In the genomic region with DNA sequence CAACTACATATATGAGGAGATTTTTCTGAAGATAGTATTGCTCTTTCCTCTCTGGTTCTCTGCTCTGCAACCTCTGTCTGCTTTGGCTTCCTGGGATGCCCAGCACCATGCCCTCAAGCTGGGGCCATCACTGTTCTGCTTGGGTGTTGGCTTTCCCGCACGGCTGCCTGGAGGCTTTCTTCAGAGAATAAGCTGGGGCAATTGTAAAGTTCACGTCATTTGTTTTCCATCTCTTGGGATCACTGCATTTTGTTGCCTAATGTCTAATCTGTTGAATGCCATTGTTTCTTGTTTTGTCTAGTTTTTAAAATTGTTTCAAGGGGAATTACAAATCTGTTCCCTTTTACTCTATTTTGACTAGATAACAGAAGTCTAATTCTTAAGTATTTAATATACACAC, we compare ENCODE assay signal across 1 cellular context.
TF ChIP-seq lines count a peak whose summit lies in the region.

No MANE protein-coding gene starts in this region.

TF ChIP-seq in GM23338, 12 proteins besides CTCF, POLR2A, EP300 and RAD21:
- TF ChIP-seq ZNF114 (CRISPR knock-in tag; IDR thresholded peaks at IDR 0.05), result no peak
- TF ChIP-seq ZNF331 (CRISPR knock-in tag; IDR thresholded peaks at IDR 0.05; ENCODE audit: low read depth), result no peak
- TF ChIP-seq NANOG (IDR thresholded peaks at IDR 0.05; ENCODE audit: borderline replicate concordance), result no peak
- no peak for TF ChIP-seq JUNB (IDR thresholded peaks at IDR 0.05; ENCODE audit: unreplicated experiment)
- no peak for TF ChIP-seq POLR2AphosphoS5 (IDR thresholded peaks at IDR 0.05; ENCODE audit: low read depth)
- no peak for TF ChIP-seq STAT1 (IDR thresholded peaks at IDR 0.05; ENCODE audit: unreplicated experiment)
